Comparison of ENCODE assay signal across 22 cellular contexts in genomic region chr1:156163712-156164464, GRCh38.
"Had no signal": no experiment of that assay in that cellular context is flagged by ENCODE, and none has a peak within 500 bp of the region (broad histone marks: within the 10 kb centered on the region; RNA-seq: fewer than 3 reads in every experiment).

No MANE protein-coding gene starts in this region.

- H3K9me3 ChIP-seq: colonic mucosa, left ventricle myocardium inferior, right atrium auricular region, sigmoid colon, stomach, thoracic aorta, transverse colon had no signal

- H3K4me3 ChIP-seq: colonic mucosa, left ventricle myocardium inferior, lung, right atrium auricular region, sigmoid colon, skin epidermis, stomach, thoracic aorta, transverse colon had no signal

- H3K27ac ChIP-seq: colonic mucosa, sigmoid colon, thoracic aorta, transverse colon had no signal

- H3K4me3 Mint-ChIP-seq: endodermal cell; natural killer cell treated with Interleukin-12 subunit alpha and Interleukin-12 subunit beta and Interleukin-15 and Interleukin-18, amount 100 ng/mL, for 72 hours had no signal

- H3K9me3 Mint-ChIP-seq: immature natural killer cell; natural killer cell treated with Interleukin-12 subunit alpha and Interleukin-12 subunit beta and Interleukin-15 and Interleukin-18, amount 100 ng/mL, for 72 hours had no signal

- DNase-seq: colonic mucosa; effector CD4-positive, alpha-beta T cell; endodermal cell; erythroblast; foreskin keratinocyte; immature natural killer cell; left cardiac atrium; left ventricle myocardium inferior; mesenchymal stem cell; midbrain; stimulated activated CD4-positive, alpha-beta T cell treated with anti-CD3 and anti-CD28 coated beads, Interleukin-2, amount 100 ng/mL, for 24 hours; stimulated activated CD4-positive, alpha-beta T cell treated with anti-CD3 and anti-CD28 coated beads, Interleukin-4, amount 100 ng/mL, for 4 hours; stimulated activated naive CD4-positive, alpha-beta T cell; stomach; substantia nigra; transverse colon had no signal

- H3K27me3 ChIP-seq: colonic mucosa, foreskin keratinocyte, right atrium auricular region, sigmoid colon, stomach, transverse colon had no signal

- H3K36me3 Mint-ChIP-seq: immature natural killer cell had no signal

- H3K27ac Mint-ChIP-seq: endodermal cell had no signal

- H3K36me3 ChIP-seq: colonic mucosa, left ventricle myocardium inferior, right atrium auricular region, sigmoid colon, stomach, thoracic aorta, transverse colon had no signal

- ATAC-seq: foreskin keratinocyte; left cardiac atrium; natural killer cell treated with Interleukin-12 subunit alpha and Interleukin-12 subunit beta and Interleukin-15 and Interleukin-18, amount 100 ng/mL, for 72 hours had no signal
